In genomic region chr19:29618434-29618833, GRCh38 we compare ENCODE assay signal across 16 cellular contexts. TPM values are rescaled to one million over a fixed set of nuclear protein-coding genes. Genes with fewer than 3 reads are reported as not detected.
DNase-seq lines count a peak whose midpoint lies in the region; ATAC-seq and TF ChIP-seq lines count a peak whose summit lies in the region.
"Had no signal": no experiment of that assay in that cellular context is flagged by ENCODE, and none has a peak within 500 bp of the region (broad histone marks: within the 10 kb centered on the region; RNA-seq: fewer than 3 reads in every experiment).

No MANE protein-coding gene starts in this region.

- no peaks in the 10 kb centered on the region for H3K27me3 ChIP-seq in lower lobe of right lung (ENCODE audit: low read depth)
- peaks cover 0 to 16% (median 0%) of the 10 kb centered on the region in 7 donors for H3K27me3 ChIP-seq in spleen (replicated peaks in 1 of 7)

- peak overlapping the region; percentile 26 for H3K27ac Mint-ChIP-seq in activated T-cell treated with anti-CD3 and anti-CD28 coated beads, Interleukin-2, amount 50 U/mL, for 24 hours
- H3K27ac Mint-ChIP-seq: CD4-positive, CD25-positive, alpha-beta regulatory T cell; HFFc6 had no signal

- no peaks in the 10 kb centered on the region for H3K27me3 Mint-ChIP-seq in activated T-cell treated with anti-CD3 and anti-CD28 coated beads, Interleukin-2, amount 50 U/mL, for 24 hours
- H3K27me3 Mint-ChIP-seq: CD4-positive, CD25-positive, alpha-beta regulatory T cell had no signal

- no peak for DNase-seq in activated T-cell treated with anti-CD3 and anti-CD28 coated beads, Interleukin-2, amount 50 U/mL, for 24 hours
- no peak for DNase-seq in activated T-cell treated with anti-CD3 and anti-CD28 coated beads for 4 hours
- peak; percentile 18 for DNase-seq in lower lobe of right lung
- peak; percentile 52 for DNase-seq in spleen
- DNase-seq: Calu3; CD4-positive, CD25-positive, alpha-beta regulatory T cell; DMS79; GOT3; HFFc6 had no signal

- ATAC-seq in lower lobe of right lung (no peak), HG03457 (IDR thresholded peaks at IDR 0.05; ENCODE audit: unreplicated experiment) (no peak), GM19455 (IDR thresholded peaks at IDR 0.05; ENCODE audit: unreplicated experiment) (no peak), GM21786 (IDR thresholded peaks at IDR 0.05; ENCODE audit: unreplicated experiment) (no peak)
- ATAC-seq: GM12878 had no signal

- intact Hi-C loops in lower lobe of right lung (cut with DNase I), result loop anchor here (10.0 kb wide), 1 partner anchor 96 kb away; the partner anchor contains the start of gene C19orf12
- intact Hi-C loops in spleen (cut with DNase I; ENCODE audit: low total_unique reads), result loop anchor here (10.0 kb wide), 1 partner anchor 46 kb away; the partner anchor contains the start of gene PLEKHF1

- TF ChIP-seq POLR2A in spleen (IDR thresholded peaks at IDR 0.05), result no peak

- TF ChIP-seq CTCF in lower lobe of right lung (IDR thresholded peaks at IDR 0.05) (no peak), spleen (IDR thresholded peaks at IDR 0.05 in 8 of 11, conservative IDR thresholded peaks at IDR 0.05 in 3 of 11) (no peak)

- no peaks in the 10 kb centered on the region for H3K9me3 ChIP-seq in lower lobe of right lung
- no peaks in the 10 kb centered on the region for H3K9me3 ChIP-seq in spleen
- H3K9me3 ChIP-seq: HAP-1 had no signal

- peaks cover 33% of the 10 kb centered on the region for H3K36me3 ChIP-seq in lower lobe of right lung
- H3K36me3 ChIP-seq in spleen, result peaks cover 3 to 39% (median 37%) of the 10 kb centered on the region in 6 donors

- no peak overlapping the region for H3K4me3 Mint-ChIP-seq in activated T-cell treated with anti-CD3 and anti-CD28 coated beads, Interleukin-2, amount 50 U/mL, for 24 hours
- H3K4me3 Mint-ChIP-seq: HFFc6 had no signal

- no peaks in the 10 kb centered on the region for H3K9me3 Mint-ChIP-seq in activated T-cell treated with anti-CD3 and anti-CD28 coated beads, Interleukin-2, amount 50 U/mL, for 24 hours
- H3K9me3 Mint-ChIP-seq: CD4-positive, CD25-positive, alpha-beta regulatory T cell; HFFc6 had no signal

- H3K27ac ChIP-seq in lower lobe of right lung (no peak overlapping the region), spleen (no peak overlapping the region)
- H3K27ac ChIP-seq: 22Rv1 had no signal

- H3K4me1 ChIP-seq in lower lobe of right lung (no peaks in the 10 kb centered on the region), spleen (peaks cover under 1 to 34% (median 30%) of the 10 kb centered on the region in 6 donors)
- H3K4me1 ChIP-seq: HAP-1 had no signal

- H3K4me3 ChIP-seq in lower lobe of right lung (no peak overlapping the region), spleen (no peak overlapping the region)
- H3K4me3 ChIP-seq: GM12878, HAP-1 had no signal

- H3K36me3 Mint-ChIP-seq in activated T-cell treated with anti-CD3 and anti-CD28 coated beads, Interleukin-2, amount 50 U/mL, for 24 hours (ENCODE audit: low read depth), result peaks cover 36% of the 10 kb centered on the region

- H3K4me1 Mint-ChIP-seq in activated T-cell treated with anti-CD3 and anti-CD28 coated beads, Interleukin-2, amount 50 U/mL, for 24 hours (ENCODE audit: low read depth), result peaks cover 36% of the 10 kb centered on the region

- 71 to 85% (median 81%) methylated on average over 4 to 7 of the region's 7 CpGs for WGBS in spleen, 5 donors

RNA-seq across cellular contexts. Expression of gene POP4, which starts 12.4 kb away (rescaled TPM):
- total RNA-seq in lower lobe of right lung (44.4 TPM), spleen (10 to 100 TPM; 49.3 to 73.1 (median 60.7) TPM)
- polyA plus RNA-seq in spleen, result 10 to 100 TPM; 54.5 to 69.1 (median 68.8) TPM

RNA-seq across cellular contexts. Expression of gene PLEKHF1, which starts 46.8 kb away (rescaled TPM):
- total RNA-seq in lower lobe of right lung (15.5 TPM), spleen (10 to 100 TPM; 12.4 to 28.0 (median 18.5) TPM)
- 10 to 100 TPM in 2 of 3 donors, 1 to 10 TPM in 1; 9.7 to 18.6 (median 10.7) TPM for polyA plus RNA-seq in spleen
- total RNA-seq: A673 had no signal

Comparison
In these comparisons a context has a peak if more than half of its experiments do, and no peak if none do; other contexts are left out.
1. DNase-seq: peak in lower lobe of right lung (single experiment) and spleen (single experiment); none in activated T-cell treated with anti-CD3 and anti-CD28 coated beads, Interleukin-2, amount 50 U/mL, for 24 hours (single experiment) and activated T-cell treated with anti-CD3 and anti-CD28 coated beads for 4 hours (single experiment).